In genomic region chr3:130829575-130829947, GRCh38 we compare ENCODE assay signal across 1 cellular context.
TF ChIP-seq lines count a peak whose summit lies in the region.

No MANE protein-coding gene starts in this region.

TF ChIP-seq in GM23338, 12 proteins besides CTCF, POLR2A, EP300 and RAD21 (continued from another document):
- TF ChIP-seq, protein P1, sequence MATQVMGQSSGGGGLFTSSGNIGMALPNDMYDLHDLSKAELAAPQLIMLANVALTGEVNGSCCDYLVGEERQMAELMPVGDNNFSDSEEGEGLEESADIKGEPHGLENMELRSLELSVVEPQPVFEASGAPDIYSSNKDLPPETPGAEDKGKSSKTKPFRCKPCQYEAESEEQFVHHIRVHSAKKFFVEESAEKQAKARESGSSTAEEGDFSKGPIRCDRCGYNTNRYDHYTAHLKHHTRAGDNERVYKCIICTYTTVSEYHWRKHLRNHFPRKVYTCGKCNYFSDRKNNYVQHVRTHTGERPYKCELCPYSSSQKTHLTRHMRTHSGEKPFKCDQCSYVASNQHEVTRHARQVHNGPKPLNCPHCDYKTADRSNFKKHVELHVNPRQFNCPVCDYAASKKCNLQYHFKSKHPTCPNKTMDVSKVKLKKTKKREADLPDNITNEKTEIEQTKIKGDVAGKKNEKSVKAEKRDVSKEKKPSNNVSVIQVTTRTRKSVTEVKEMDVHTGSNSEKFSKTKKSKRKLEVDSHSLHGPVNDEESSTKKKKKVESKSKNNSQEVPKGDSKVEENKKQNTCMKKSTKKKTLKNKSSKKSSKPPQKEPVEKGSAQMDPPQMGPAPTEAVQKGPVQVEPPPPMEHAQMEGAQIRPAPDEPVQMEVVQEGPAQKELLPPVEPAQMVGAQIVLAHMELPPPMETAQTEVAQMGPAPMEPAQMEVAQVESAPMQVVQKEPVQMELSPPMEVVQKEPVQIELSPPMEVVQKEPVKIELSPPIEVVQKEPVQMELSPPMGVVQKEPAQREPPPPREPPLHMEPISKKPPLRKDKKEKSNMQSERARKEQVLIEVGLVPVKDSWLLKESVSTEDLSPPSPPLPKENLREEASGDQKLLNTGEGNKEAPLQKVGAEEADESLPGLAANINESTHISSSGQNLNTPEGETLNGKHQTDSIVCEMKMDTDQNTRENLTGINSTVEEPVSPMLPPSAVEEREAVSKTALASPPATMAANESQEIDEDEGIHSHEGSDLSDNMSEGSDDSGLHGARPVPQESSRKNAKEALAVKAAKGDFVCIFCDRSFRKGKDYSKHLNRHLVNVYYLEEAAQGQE (IDR thresholded peaks at IDR 0.05; ENCODE audit: unreplicated experiment): no peak
- TF ChIP-seq STAT1 (IDR thresholded peaks at IDR 0.05; ENCODE audit: unreplicated experiment) (no peak), NANOG (IDR thresholded peaks at IDR 0.05; ENCODE audit: borderline replicate concordance) (no peak), JUNB (IDR thresholded peaks at IDR 0.05; ENCODE audit: unreplicated experiment) (no peak), EZH2 (IDR thresholded peaks at IDR 0.05; ENCODE audit: low read depth, unreplicated experiment) (no peak), ETS1 (IDR thresholded peaks at IDR 0.05) (no peak), CREB1 (CRISPR knock-in tag; IDR thresholded peaks at IDR 0.05; ENCODE audit: low read depth) (no peak)
